ENCODE assay signal across 12 cellular contexts in the genomic region with DNA sequence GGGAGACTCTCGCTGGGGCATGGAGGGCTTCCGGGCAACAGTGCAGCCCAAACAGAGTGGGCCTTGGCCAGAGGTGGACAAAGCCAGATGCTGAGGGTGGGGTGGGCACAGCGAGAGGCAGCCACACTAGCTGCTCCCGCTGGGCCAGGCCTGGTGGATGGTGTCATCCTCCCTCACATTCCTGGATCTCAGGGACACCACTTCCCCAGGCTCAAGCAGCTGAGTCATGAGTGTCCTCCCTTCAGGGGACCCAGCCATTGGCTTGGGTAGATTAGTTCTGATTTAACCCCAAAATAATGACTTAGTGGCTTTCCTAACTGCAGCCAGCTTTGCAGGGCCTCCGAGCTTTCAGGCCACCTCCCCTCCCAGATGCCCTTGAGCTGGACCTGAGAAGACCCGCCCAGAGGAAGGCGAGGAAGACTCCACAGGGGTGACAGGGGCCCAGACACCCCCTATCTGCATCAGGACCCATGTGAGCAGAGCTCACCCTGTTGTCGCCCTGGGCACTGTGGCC. TPM values are rescaled to one million over a fixed set of nuclear protein-coding genes. Genes with fewer than 3 reads are reported as not detected.
DNase-seq lines count a peak whose midpoint lies in the region; ATAC-seq, FAIRE-seq and TF ChIP-seq lines count a peak whose summit lies in the region.
"Had no signal": no experiment of that assay in that cellular context is flagged by ENCODE, and none has a peak within 500 bp of the region (broad histone marks: within the 10 kb centered on the region; RNA-seq: fewer than 3 reads in every experiment).

No MANE protein-coding gene starts in this region.

- H3K27me3 ChIP-seq in heart left ventricle (no peaks in the 10 kb centered on the region), adipocyte (replicated peaks; ENCODE audit: control insufficient read depth, insufficient read depth, low read length) (no peaks in the 10 kb centered on the region), upper lobe of left lung (no peaks in the 10 kb centered on the region)

- peak overlapping the region in 8 of 12 donors; percentile 21 to 82 (median 32) for H3K27ac ChIP-seq in heart left ventricle
- H3K27ac ChIP-seq in kidney (ENCODE audit: low read depth in 2 of 2, low read length in 2 of 2) = peak overlapping the region in 1 of 2 donors; percentile 13
- H3K27ac ChIP-seq in upper lobe of left lung = peak overlapping the region in 1 of 4 donors; percentile 6

- H3K9ac ChIP-seq in adipocyte (ENCODE audit: low read length) (peak overlapping the region; percentile 76), kidney (ENCODE audit: low read length in 2 of 2) (no peak overlapping the region)

- no peak for TF ChIP-seq EP300 in upper lobe of left lung (IDR thresholded peaks at IDR 0.05)

- TF ChIP-seq CTCF in heart left ventricle (IDR thresholded peaks at IDR 0.05) (no peak), kidney (IDR thresholded peaks at IDR 0.05; ENCODE audit: borderline replicate concordance, extremely low read depth, insufficient read depth) (no peak), upper lobe of left lung (IDR thresholded peaks at IDR 0.05) (no peak)

- intact Hi-C loops in heart left ventricle (cut with DNase I) (loop anchor here in 1 of 10 donors (5.0 kb wide), 1 partner anchor 309 kb away; no protein-coding TSS in a partner anchor), cardiac septum (cut with DNase I) (no loop called here), kidney (cut with DNase I) (loop anchor here (5.0 kb wide), 1 partner anchor 109 kb away; no protein-coding TSS in a partner anchor)

- no peaks in the 10 kb centered on the region for H3K36me3 ChIP-seq in heart left ventricle
- no peaks in the 10 kb centered on the region for H3K36me3 ChIP-seq in adipocyte (ENCODE audit: control insufficient read depth, insufficient read depth, low read length, severe bottlenecking)
- H3K36me3 ChIP-seq in kidney (ENCODE audit: control insufficient read depth in 1 of 2, insufficient read depth in 2 of 2, low read length in 2 of 2) = no peaks in the 10 kb centered on the region
- no peaks in the 10 kb centered on the region for H3K36me3 ChIP-seq in upper lobe of left lung

- H3K9me3 ChIP-seq in heart left ventricle = no peaks in the 10 kb centered on the region
- H3K9me3 ChIP-seq in adipocyte (ENCODE audit: control insufficient read depth, low read length) = no peaks in the 10 kb centered on the region
- H3K9me3 ChIP-seq in kidney (ENCODE audit: control insufficient read depth in 1 of 2, low read length in 2 of 2) = no peaks in the 10 kb centered on the region
- H3K9me3 ChIP-seq in upper lobe of left lung = no peaks in the 10 kb centered on the region

- no peak for ATAC-seq in heart left ventricle
- no peak for ATAC-seq in upper lobe of left lung (ENCODE audit: low FRiP score in 2 of 2)

- 80 to 89% (median 84%) methylated on average over 8 of the region's 8 CpGs for WGBS in heart left ventricle, 4 donors
- 84 to 89% methylated on average over 6 to 8 of the region's 8 CpGs for WGBS in upper lobe of left lung, 2 donors

- no peak for TF ChIP-seq POLR2A in heart left ventricle (IDR thresholded peaks at IDR 0.05)
- no peak for TF ChIP-seq POLR2A in upper lobe of left lung (IDR thresholded peaks at IDR 0.05)

- FAIRE-seq in kidney (lab: Jason Lieb, UNC) = no peak

- DNase-seq in heart left ventricle (peak in 3 of 5 donors; percentile 39 to 41 (median 40)), cardiac septum (ENCODE audit: low spot score) (no peak), adipocyte (ENCODE audit: low read depth) (peak; percentile 73), kidney (peak; percentile 81), upper lobe of left lung (no peak), NCI-H1092 treated with DMSO at 0.1 percent for 48 hours (lab: John Stamatoyannopoulos, UW) (no peak), DMS79 treated with DMSO at 0.1 percent for 48 hours (lab: John Stamatoyannopoulos, UW) (no peak)
- no peak for DNase-seq in activated naive CD4-positive, alpha-beta T cell treated with anti-CD3 and anti-CD28 coated beads, Interleukin-2, amount 50 U/mL, for 16 hours
- DNase-seq: NCI-H2029 treated with DMSO at 0.1 percent for 48 hours had no signal

- H3K4me3 ChIP-seq in heart left ventricle = no peak overlapping the region
- no peak overlapping the region for H3K4me3 ChIP-seq in adipocyte (ENCODE audit: low read length)
- H3K4me3 ChIP-seq in kidney (ENCODE audit: low read length in 2 of 2) = no peak overlapping the region
- no peak overlapping the region for H3K4me3 ChIP-seq in upper lobe of left lung

- H3K4me1 ChIP-seq in heart left ventricle (peaks cover 6 to 86% (median 72%) of the 10 kb centered on the region in 12 donors), adipocyte (ENCODE audit: control insufficient read depth, insufficient read depth, low read length) (peaks cover 40% of the 10 kb centered on the region), kidney (ENCODE audit: control insufficient read depth in 1 of 2, insufficient read depth in 1 of 2, low read depth in 1 of 2, low read length in 2 of 2) (peaks cover 18 to 38% of the 10 kb centered on the region in 2 donors), upper lobe of left lung (peaks cover 45 to 58% (median 52%) of the 10 kb centered on the region in 4 donors)

RNA-seq across cellular contexts. Expression of a gene that starts 25.9 kb away (rescaled TPM):
- under 1 TPM in 1 of 9 donors, not detected in 8; 0.36 TPM for total RNA-seq in heart left ventricle
- not detected for polyA plus RNA-seq in heart left ventricle
- not detected for total RNA-seq in cardiac septum
- 1.6 TPM for total RNA-seq in kidney
- polyA plus RNA-seq in kidney (ENCODE audit: insufficient read depth, low read depth, low replicate concordance) = 2.4 TPM
- total RNA-seq in upper lobe of left lung = 10 to 100 TPM in 2 of 6 donors, 1 to 10 TPM in 4; 5.2 to 15.6 (median 8.8) TPM
- total RNA-seq: activated CD8-positive, alpha-beta memory T cell treated with anti-CD3 and anti-CD28 coated beads for 36 hours; dermis microvascular lymphatic vessel endothelial cell; pulmonary artery endothelial cell had no signal

Comparison
In these comparisons a context has a peak if more than half of its experiments do, and no peak if none do; other contexts are left out.
1. DNase-seq: peak in heart left ventricle (3 of 5), adipocyte (single experiment) and kidney (single experiment); none in cardiac septum (single experiment), upper lobe of left lung (0 of 2), activated naive CD4-positive, alpha-beta T cell treated with anti-CD3 and anti-CD28 coated beads, Interleukin-2, amount 50 U/mL, for 16 hours (single experiment), NCI-H1092 treated with DMSO at 0.1 percent for 48 hours (single experiment) and DMS79 treated with DMSO at 0.1 percent for 48 hours (single experiment).